Comparison of ENCODE assay signal across 8 cellular contexts in the genomic region with DNA sequence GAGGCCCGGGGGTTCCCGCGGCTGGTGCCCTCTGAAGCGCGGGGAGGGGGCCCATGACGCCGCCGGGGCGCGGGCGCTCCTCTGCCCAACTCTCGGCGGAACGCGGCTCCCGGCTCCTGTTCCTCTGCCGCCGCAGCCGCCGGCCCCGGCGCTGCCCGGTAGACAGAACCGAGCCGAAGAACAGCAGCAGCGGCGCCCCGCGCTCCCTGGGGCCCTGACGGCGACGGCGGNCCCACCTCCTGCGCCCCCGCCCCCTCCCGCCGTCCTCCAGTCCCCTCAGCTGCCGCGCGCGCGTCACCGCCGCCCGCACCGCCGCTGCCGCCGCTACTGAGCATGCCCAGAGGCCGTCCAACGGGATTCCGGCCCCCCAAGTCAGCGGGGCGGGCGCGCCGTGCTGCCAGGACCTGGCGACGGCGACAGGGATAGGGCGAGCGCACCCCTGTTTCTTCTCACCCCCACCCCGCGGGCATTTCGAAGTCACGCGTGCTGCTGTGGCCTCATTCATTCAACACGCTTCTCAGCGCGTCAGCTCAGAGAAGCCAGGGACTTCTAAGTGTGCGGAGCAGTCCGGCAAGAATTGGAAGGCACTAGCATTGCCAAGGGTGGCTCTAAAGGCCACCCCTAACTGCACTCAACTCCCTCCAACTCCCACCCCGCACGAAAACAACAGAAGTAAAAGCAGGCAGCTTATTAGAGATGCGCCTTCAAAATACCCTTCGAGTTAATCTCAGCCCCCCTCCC. TPM values are rescaled to one million over a fixed set of nuclear protein-coding genes. Genes with fewer than 3 reads are reported as not detected.
DNase-seq lines count a peak whose midpoint lies in the region; ATAC-seq and TF ChIP-seq lines count a peak whose summit lies in the region.

TSS of gene IPMK (minus strand) at position 182 of the 741 bp plus-strand sequence. CDS start 283 bp downstream, outside the sequence.

- H3K27ac ChIP-seq in C4-2B, result peak within 1 kb of the TSS; percentile 96

- intact Hi-C loops in activated CD8-positive, alpha-beta T cell treated with anti-CD3 and anti-CD28 coated beads for 36 hours (cut with micrococcal nuclease), result loop anchor here (10.0 kb wide), 1 partner anchor 117 kb away; the partner anchor contains the start of gene TFAM

- peaks cover 32% of the 10 kb centered on the region for H3K4me1 Mint-ChIP-seq in activated CD8-positive, alpha-beta T cell treated with anti-CD3 and anti-CD28 coated beads for 36 hours (ENCODE audit: low read depth)

- TF ChIP-seq CTCF in C4-2B (conservative IDR thresholded peaks at IDR 0.05), result no peak
- TF ChIP-seq CTCF in activated CD8-positive, alpha-beta T cell treated with anti-CD3 and anti-CD28 coated beads for 36 hours (IDR thresholded peaks at IDR 0.05), result no peak

- ATAC-seq in GM19372 (IDR thresholded peaks at IDR 0.05; ENCODE audit: low read depth, unreplicated experiment) (peak; percentile 54), HG03520 (IDR thresholded peaks at IDR 0.05; ENCODE audit: unreplicated experiment) (peak; percentile 53)
- ATAC-seq in activated CD8-positive, alpha-beta T cell treated with anti-CD3 and anti-CD28 coated beads for 36 hours, result peak; percentile 70

- H3K27ac Mint-ChIP-seq in activated CD8-positive, alpha-beta T cell treated with anti-CD3 and anti-CD28 coated beads for 36 hours, result peak within 1 kb of the TSS; percentile 96

- H3K36me3 Mint-ChIP-seq in activated CD8-positive, alpha-beta T cell treated with anti-CD3 and anti-CD28 coated beads for 36 hours (ENCODE audit: low read depth), result peaks cover 15% of the 10 kb centered on the region

- DNase-seq in NCI-H82 treated with DMSO at 0.1 percent for 48 hours (lab: John Stamatoyannopoulos, UW; ENCODE audit: unreplicated experiment) (peak; percentile 59), ecto neural progenitor cell (ENCODE audit: low spot score) (peak; percentile 94), lung microvascular endothelial cell (ENCODE audit: low read depth in 2 of 2) (peak; percentile 94 to 96)
- DNase-seq in activated CD8-positive, alpha-beta T cell treated with anti-CD3 and anti-CD28 coated beads for 36 hours, result peak; percentile 95
- peak; percentile 87 to 88 (median 87) for DNase-seq in stimulated activated CD4-positive, alpha-beta T cell treated with anti-CD3 and anti-CD28 coated beads, TNF-alpha, amount 100 ng/mL, for 48 hours (ENCODE audit: low read depth in 3 of 3)

- H3K4me3 Mint-ChIP-seq in activated CD8-positive, alpha-beta T cell treated with anti-CD3 and anti-CD28 coated beads for 36 hours, result peak within 1 kb of the TSS; percentile 99

- POLR2A ChIA-PET in activated CD8-positive, alpha-beta T cell treated with anti-CD3 and anti-CD28 coated beads for 36 hours (lab: Charles Lee), result interaction anchor here (0.9 to 1.8 kb wide), 2 partner anchors 31 to 119 kb away, joined by 4 to 7 read pairs; no protein-coding TSS in a partner anchor

- no peaks in the 10 kb centered on the region for H3K9me3 Mint-ChIP-seq in activated CD8-positive, alpha-beta T cell treated with anti-CD3 and anti-CD28 coated beads for 36 hours

- CTCF ChIA-PET in activated CD8-positive, alpha-beta T cell treated with anti-CD3 and anti-CD28 coated beads for 36 hours (lab: Charles Lee), result interaction anchor here (1.0 to 3.7 kb wide), 4 partner anchors 9 to 123 kb away, joined by 3 to 12 read pairs (median 4); no protein-coding TSS in a partner anchor

- no peaks in the 10 kb centered on the region for H3K27me3 Mint-ChIP-seq in activated CD8-positive, alpha-beta T cell treated with anti-CD3 and anti-CD28 coated beads for 36 hours

RNA-seq across cellular contexts. Expression of gene IPMK, which starts in this region (rescaled TPM):
- total RNA-seq in activated CD8-positive, alpha-beta T cell treated with anti-CD3 and anti-CD28 coated beads for 36 hours, result 10 to 100 TPM in 1 of 2 experiments, 1 to 10 TPM in 1; 9.5 to 10.3 TPM
- 4.8 and 5.0 TPM in 2 replicates for total RNA-seq in lung microvascular endothelial cell

Comparison
In these comparisons a context has a peak if more than half of its experiments do, and no peak if none do; other contexts are left out.
1. Peak in every context shown above with its lines: DNase-seq, ATAC-seq and H3K27ac ChIP-seq.